ENCODE assay signal across 16 cellular contexts in genomic region chr11:2165571-2165970, GRCh38. TPM values are rescaled to one million over a fixed set of nuclear protein-coding genes. Genes with fewer than 3 reads are reported as not detected.
DNase-seq lines count a peak whose midpoint lies in the region; ATAC-seq and TF ChIP-seq lines count a peak whose summit lies in the region.
"Had no signal": no experiment of that assay in that cellular context is flagged by ENCODE, and none has a peak within 500 bp of the region (broad histone marks: within the 10 kb centered on the region; RNA-seq: fewer than 3 reads in every experiment).

No MANE protein-coding gene starts in this region.

- H3K27me3 ChIP-seq in PC-9 (ENCODE audit: insufficient read depth, low read depth) (no peaks in the 10 kb centered on the region), GM23338 (ENCODE audit: insufficient read depth) (no peaks in the 10 kb centered on the region)
- H3K27me3 ChIP-seq: BE2C had no signal

- H3K27ac Mint-ChIP-seq in GM23338: no peak overlapping the region
- H3K27ac Mint-ChIP-seq: CD4-positive, alpha-beta T cell; CD8-positive, alpha-beta T cell had no signal

- intact Hi-C loops in PC-9 (cut with micrococcal nuclease; ENCODE audit: unreplicated experiment): loop anchor here (5.0 to 10.0 kb wide), 2 partner anchors 129 to 252 kb away; no protein-coding TSS in a partner anchor

- H3K79me2 ChIP-seq in PC-9 (ENCODE audit: low read depth): no peaks in the 10 kb centered on the region
- no peaks in the 10 kb centered on the region for H3K79me2 ChIP-seq in GM23338 (replicated peaks; ENCODE audit: insufficient read depth)

- CTCF ChIA-PET in PC-9 (lab: Charles Lee): interaction anchor here (1.0 kb wide), 1 partner anchor 21 kb away, joined by 3 read pairs; no protein-coding TSS in a partner anchor

- no peaks in the 10 kb centered on the region for H3K36me3 Mint-ChIP-seq in GM23338 (ENCODE audit: low read depth)
- H3K36me3 Mint-ChIP-seq: CD8-positive, alpha-beta T cell had no signal

- no peak overlapping the region for H3K4me3 Mint-ChIP-seq in GM23338
- H3K4me3 Mint-ChIP-seq: CD4-positive, alpha-beta T cell; CD8-positive, alpha-beta T cell had no signal

- TF ChIP-seq CTCF in PC-9 (conservative IDR thresholded peaks at IDR 0.05) (no peak), GM23338 (conservative IDR thresholded peaks at IDR 0.05; ENCODE audit: low read depth in 2 of 2) (no peak)

- H3K27me3 Mint-ChIP-seq in GM23338 (ENCODE audit: insufficient read depth, low read depth, poor library complexity): peaks cover 7% of the 10 kb centered on the region

- no peak overlapping the region for H2AFZ ChIP-seq in PC-9
- H2AFZ ChIP-seq in GM23338: no peak overlapping the region

- DNase-seq in PC-9 (no peak), left lobe of liver (ENCODE audit: low spot score) (no peak), epidermal melanocyte (ENCODE audit: insufficient read length, low spot score) (no peak), GM23338 (ENCODE audit: low spot score) (no peak), NCI-H146 treated with DMSO at 0.1 percent for 48 hours (lab: John Stamatoyannopoulos, UW; ENCODE audit: unreplicated experiment) (no peak)
- DNase-seq: DMS79 treated with DMSO at 0.1 percent for 48 hours, GF-D8 had no signal

- H3K4me3 ChIP-seq in PC-9 (no peak overlapping the region), GM23338 (no peak overlapping the region)
- H3K4me3 ChIP-seq: BLaER1 treated with 17β-estradiol and CSF1 and Interleukin-3, amounts not matched to agents 10 nM and 100 nM had no signal

- no peaks in the 10 kb centered on the region for H3K4me1 Mint-ChIP-seq in GM23338

- peaks cover 38% of the 10 kb centered on the region for H3K4me1 ChIP-seq in PC-9 (replicated peaks; ENCODE audit: insufficient read depth)
- no peaks in the 10 kb centered on the region for H3K4me1 ChIP-seq in GM23338 (ENCODE audit: insufficient read depth)

- H3K27ac ChIP-seq in PC-9 (no peak overlapping the region), GM23338 (ENCODE audit: low read depth) (no peak overlapping the region)
- H3K27ac ChIP-seq: BLaER1 treated with 17β-estradiol and CSF1 and Interleukin-3, amounts not matched to agents 10 nM and 100 nM; C4-2B had no signal

- H3K9me3 Mint-ChIP-seq in GM23338: no peaks in the 10 kb centered on the region
- H3K9me3 Mint-ChIP-seq: CD4-positive, alpha-beta T cell; CD8-positive, alpha-beta T cell had no signal

- ATAC-seq in left lobe of liver (peak; percentile 9), GM23338 (no peak)

- no peaks in the 10 kb centered on the region for H3K9me3 ChIP-seq in PC-9 (ENCODE audit: insufficient read depth, low read depth)
- H3K9me3 ChIP-seq: BE2C; BLaER1 treated with 17β-estradiol and CSF1 and Interleukin-3, amounts not matched to agents 10 nM and 100 nM; Caco-2 had no signal

- H3K36me3 ChIP-seq in PC-9 (ENCODE audit: low read depth) (no peaks in the 10 kb centered on the region), GM23338 (ENCODE audit: insufficient read depth) (no peaks in the 10 kb centered on the region)
- H3K36me3 ChIP-seq: BE2C; BLaER1 treated with 17β-estradiol and CSF1 and Interleukin-3, amounts not matched to agents 10 nM and 100 nM had no signal

- H3F3A ChIP-seq in PC-9 (ENCODE audit: insufficient read depth, low read depth): peaks cover 11% of the 10 kb centered on the region; the same call in 1 of the 2 replicates
- no peaks in the 10 kb centered on the region for H3F3A ChIP-seq in GM23338 (replicated peaks; ENCODE audit: low read depth)

- H4K20me1 ChIP-seq in PC-9 (ENCODE audit: insufficient read depth) (no peaks in the 10 kb centered on the region), GM23338 (replicated peaks; ENCODE audit: insufficient read depth) (no peaks in the 10 kb centered on the region)

- BruUV-seq in PC-9 (replicated peaks; lab: Mats Ljungman, UMichigan): no TSS peak

- no peaks in the 10 kb centered on the region for H3K9me2 ChIP-seq in PC-9 (ENCODE audit: insufficient read depth)
- H3K9me2 ChIP-seq in GM23338 (ENCODE audit: insufficient read depth): no peaks in the 10 kb centered on the region

- POLR2A ChIA-PET in PC-9 (lab: Charles Lee; ENCODE audit: unreplicated experiment): interaction anchor here (0.6 kb wide), 1 partner anchor 104 kb away, joined by 4 read pairs; no protein-coding TSS in a partner anchor

- 0 out of 2 replicates have a peak overlapping the region, but pooled peaks have one; percentile 23 for H3K4me2 ChIP-seq in PC-9
- H3K4me2 ChIP-seq in GM23338: no peak overlapping the region

TF ChIP-seq in GM23338, 12 proteins besides CTCF, POLR2A, EP300 and RAD21 (continues in another document):
- TF ChIP-seq ZNF331 (CRISPR knock-in tag; IDR thresholded peaks at IDR 0.05; ENCODE audit: low read depth) (no peak), CREB1 (CRISPR knock-in tag; IDR thresholded peaks at IDR 0.05; ENCODE audit: low read depth) (no peak), STAT1 (IDR thresholded peaks at IDR 0.05; ENCODE audit: unreplicated experiment) (no peak), NANOG (IDR thresholded peaks at IDR 0.05; ENCODE audit: borderline replicate concordance) (no peak), REST (IDR thresholded peaks at IDR 0.05; ENCODE audit: unreplicated experiment) (no peak), ETS1 (IDR thresholded peaks at IDR 0.05) (no peak), EZH2phosphoT487 (IDR thresholded peaks at IDR 0.05; ENCODE audit: unreplicated experiment) (no peak), EZH2 (IDR thresholded peaks at IDR 0.05; ENCODE audit: low read depth, unreplicated experiment) (no peak), ZNF114 (CRISPR knock-in tag; IDR thresholded peaks at IDR 0.05) (no peak)

RNA-seq across cellular contexts. Expression of gene INS, which starts 4.6 kb away (rescaled TPM):
- total RNA-seq in PC-9 (2021) (not detected in 2 replicates), left lobe of liver (not detected)
- total RNA-seq in GM23338 (2014; rRNA removed; shearing (Covaris generic)): not detected in 2 replicates
- polyA plus RNA-seq in GM23338 (2016; fragmentation: Nextera tagmentation; extraction: Ambion mirVana): not detected in 2 replicates
- total RNA-seq: A673; Caco-2; Calu3; CD4-positive, alpha-beta T cell; CD8-positive, alpha-beta T cell had no signal
- polyA plus RNA-seq: AG04450 had no signal

RNA-seq across cellular contexts. Expression of gene TH, which starts 6.0 kb away (rescaled TPM):
- total RNA-seq in PC-9 (2021) (2.2 and 2.5 TPM in 2 replicates), left lobe of liver (not detected)
- total RNA-seq in GM23338 (2014; rRNA removed; shearing (Covaris generic)): not detected in 2 replicates
- polyA plus RNA-seq in GM23338 (2016; fragmentation: Nextera tagmentation; extraction: Ambion mirVana): 0.34 TPM in 1 of 2 replicates, not detected in the other
- total RNA-seq: A673; Caco-2; Calu3; CD4-positive, alpha-beta T cell; CD8-positive, alpha-beta T cell had no signal
- polyA plus RNA-seq: AG04450 had no signal

RNA-seq across cellular contexts. Expression of gene IGF2, which starts 26.4 kb away (rescaled TPM):
- total RNA-seq in PC-9 (2021): 0.15 and 0.24 TPM in 2 replicates
- total RNA-seq in left lobe of liver: 254 TPM
- total RNA-seq in GM23338 (2014; rRNA removed; shearing (Covaris generic)): 0.70 and 1.4 TPM in 2 replicates
- polyA plus RNA-seq in GM23338 (2016; fragmentation: Nextera tagmentation; extraction: Ambion mirVana): 4.0 and 4.4 TPM in 2 replicates
- total RNA-seq: CD4-positive, alpha-beta T cell; CD8-positive, alpha-beta T cell had no signal

Comparison
In these comparisons a context has a peak if more than half of its experiments do, and no peak if none do; other contexts are left out.
1. RNA of gene IGF2, which starts 26.4 kb away (total RNA-seq): 254 TPM in left lobe of liver (single experiment); 0.70 to 1.4 TPM in GM23338 and 0.15 to 0.24 TPM in PC-9; every median in the first group is over 100 times any median in the second.